Comparison of ENCODE assay signal across 13 cellular contexts in the genomic region with DNA sequence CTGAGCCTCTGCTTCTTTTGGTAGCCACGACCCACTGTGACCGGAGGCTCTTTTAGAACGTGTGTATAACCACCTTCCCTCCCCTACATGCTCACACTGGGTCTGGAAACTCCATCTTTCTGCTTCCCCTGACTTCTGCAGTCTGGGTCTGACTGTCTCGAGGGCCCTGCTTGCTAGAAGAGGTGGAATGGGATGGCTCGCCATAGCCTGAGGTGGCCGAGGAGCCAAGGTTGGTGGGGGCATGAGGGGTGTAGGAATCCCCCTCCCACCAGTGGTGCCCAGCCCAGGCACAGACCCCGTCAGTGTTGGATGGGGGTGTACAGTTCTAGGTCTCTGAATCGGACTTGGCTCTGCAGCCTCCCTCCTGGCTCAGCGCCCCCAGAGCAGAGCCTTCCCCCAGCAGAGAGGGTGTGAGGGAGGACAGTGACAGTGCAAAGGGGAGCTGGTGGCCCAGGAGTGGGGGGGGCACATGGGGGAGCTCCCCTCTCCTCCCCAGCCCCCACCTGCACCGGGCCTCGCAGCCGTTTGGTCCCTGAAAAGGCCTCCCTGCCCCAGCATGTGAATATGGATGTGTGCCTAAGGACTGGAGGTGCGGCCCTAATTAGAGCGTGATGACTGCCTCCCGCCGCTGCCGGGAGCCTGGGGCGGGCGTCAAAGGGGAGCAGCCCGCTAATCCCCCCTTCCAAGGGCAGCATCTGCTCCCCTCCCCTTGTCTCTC.
DNase-seq lines count a peak whose midpoint lies in the region; ATAC-seq and TF ChIP-seq lines count a peak whose summit lies in the region.
"Had no signal": no experiment of that assay in that cellular context is flagged by ENCODE, and none has a peak within 500 bp of the region (broad histone marks: within the 10 kb centered on the region; RNA-seq: fewer than 3 reads in every experiment).

No MANE protein-coding gene starts in this region.

- H3K4me1 ChIP-seq in neuronal stem cell (ENCODE audit: control insufficient read depth in 2 of 2, insufficient read depth in 1 of 2, low read depth in 1 of 2, low read length in 2 of 2) = peaks cover 4 to 24% of the 10 kb centered on the region in 2 donors
- H3K4me1 ChIP-seq: SJSA1 had no signal

- no peak overlapping the region for H3K4me2 ChIP-seq in neuronal stem cell (ENCODE audit: insufficient read depth, low read length, poor library complexity, severe bottlenecking)

- H3K18ac ChIP-seq in neuronal stem cell (ENCODE audit: low read length) = peak overlapping the region; percentile 92

- DNase-seq in NCI-H1417 (lab: John Stamatoyannopoulos, UW) (peak in 2 of 3 experiments; percentile 79 to 92), NCI-H1417 treated with DMSO at 0.1 percent for 48 hours (lab: John Stamatoyannopoulos, UW) (no peak), GM13976 (ENCODE audit: low spot score) (peak; percentile 23), NCI-H82 (lab: John Stamatoyannopoulos, UW) (peak; percentile 79), neuronal stem cell (ENCODE audit: low spot score) (peak; percentile 52), GDM1 (lab: John Stamatoyannopoulos, UW) (no peak)
- DNase-seq: 8988T; activated T-cell treated with anti-CD3 and anti-CD28 coated beads, Interleukin-2, amount 50 U/mL, for 72 hours; naive B cell had no signal

- ATAC-seq in GM18517 (IDR thresholded peaks at IDR 0.05; ENCODE audit: unreplicated experiment) (no peak), GM18858 (IDR thresholded peaks at IDR 0.05; ENCODE audit: unreplicated experiment) (no peak)
- ATAC-seq: activated T-cell treated with anti-CD3 and anti-CD28 coated beads, Interleukin-2, amount 50 U/mL, for 72 hours had no signal

- no peak for TF ChIP-seq CTCF in GM13976 (IDR thresholded peaks at IDR 0.05; ENCODE audit: borderline replicate concordance, control extremely low read depth, extremely low read depth, insufficient read depth, missing control alignments)

- H2AK5ac ChIP-seq in neuronal stem cell (ENCODE audit: low read depth, low read length) = peak overlapping the region; percentile 95

- H3K9ac ChIP-seq in neuronal stem cell (ENCODE audit: low read depth, low read length, poor library complexity) = peak overlapping the region; percentile 60

- H3K79me1 ChIP-seq in neuronal stem cell (ENCODE audit: low read depth, low read length) = no peaks in the 10 kb centered on the region

- H2BK15ac ChIP-seq in neuronal stem cell (ENCODE audit: low read length) = peak overlapping the region; percentile 95

- peak overlapping the region; percentile 29 for H3K4ac ChIP-seq in neuronal stem cell (ENCODE audit: low read length)

- WGBS in neuronal stem cell (ENCODE audit: extremely low coverage in 2 of 2, insufficient read length in 2 of 2, insufficient replicate concordance in 1 of 2), 2 donors = no CpG with 5 or more reads among the region's 20 CpGs

- peak overlapping the region; percentile 70 for H3K23ac ChIP-seq in neuronal stem cell (ENCODE audit: low read depth, low read length, poor library complexity)

- H2BK120ac ChIP-seq in neuronal stem cell (ENCODE audit: low read depth, low read length) = peak overlapping the region; percentile 89

- peak overlapping the region; percentile 68 for H2BK5ac ChIP-seq in neuronal stem cell (ENCODE audit: low read length)

- peak overlapping the region; percentile 99 for H2BK12ac ChIP-seq in neuronal stem cell (ENCODE audit: low read length)

- H4K91ac ChIP-seq in neuronal stem cell (ENCODE audit: low read depth, low read length, poor library complexity) = no peak overlapping the region

- H3K9me3 ChIP-seq in neuronal stem cell (replicated peaks in 1 of 2; ENCODE audit: control insufficient read depth in 2 of 2, insufficient read depth in 1 of 2, low read depth in 1 of 2, low read length in 2 of 2) = no peaks in the 10 kb centered on the region
- H3K9me3 ChIP-seq: SJSA1, thoracic aorta had no signal

- H4K8ac ChIP-seq in neuronal stem cell (ENCODE audit: low read depth, low read length) = no peak overlapping the region

- H3K27me3 ChIP-seq in neuronal stem cell (ENCODE audit: control insufficient read depth in 3 of 3, insufficient read depth in 3 of 3, low read depth in 1 of 3, low read length in 3 of 3) = peaks cover 0 to 35% (median 0%) of the 10 kb centered on the region in 3 experiments

- H3K14ac ChIP-seq in neuronal stem cell (ENCODE audit: low read length) = peak overlapping the region; percentile 32

- H3K36me3 ChIP-seq in neuronal stem cell (replicated peaks in 1 of 2; ENCODE audit: control insufficient read depth in 2 of 2, insufficient read depth in 2 of 2, low read length in 2 of 2) = no peaks in the 10 kb centered on the region
- H3K36me3 ChIP-seq: SJSA1, thoracic aorta had no signal

- in situ Hi-C loops in GM13976 (cut with MboI; ENCODE audit: low sequenced_read_pairs, unreplicated experiment) = no loop called here

- H3K27ac ChIP-seq in neuronal stem cell (replicated peaks; ENCODE audit: low read length) = peak overlapping the region; percentile 14
- H3K27ac ChIP-seq: SJSA1, thoracic aorta had no signal

- H2AFZ ChIP-seq in neuronal stem cell (ENCODE audit: low read length) = peak overlapping the region; percentile 62

- no peak overlapping the region for H3K4me3 ChIP-seq in neuronal stem cell (ENCODE audit: low read length in 2 of 2)
- H3K4me3 ChIP-seq: SJSA1, thoracic aorta had no signal

Comparison
In these comparisons a context has a peak if more than half of its experiments do, and no peak if none do; other contexts are left out.
1. DNase-seq: peak in NCI-H1417 (2 of 3), GM13976 (single experiment), NCI-H82 (single experiment) and neuronal stem cell (single experiment); none in NCI-H1417 treated with DMSO at 0.1 percent for 48 hours (single experiment) and GDM1 (single experiment).